10 cellular contexts compared by ENCODE assay signal in the genomic region with DNA sequence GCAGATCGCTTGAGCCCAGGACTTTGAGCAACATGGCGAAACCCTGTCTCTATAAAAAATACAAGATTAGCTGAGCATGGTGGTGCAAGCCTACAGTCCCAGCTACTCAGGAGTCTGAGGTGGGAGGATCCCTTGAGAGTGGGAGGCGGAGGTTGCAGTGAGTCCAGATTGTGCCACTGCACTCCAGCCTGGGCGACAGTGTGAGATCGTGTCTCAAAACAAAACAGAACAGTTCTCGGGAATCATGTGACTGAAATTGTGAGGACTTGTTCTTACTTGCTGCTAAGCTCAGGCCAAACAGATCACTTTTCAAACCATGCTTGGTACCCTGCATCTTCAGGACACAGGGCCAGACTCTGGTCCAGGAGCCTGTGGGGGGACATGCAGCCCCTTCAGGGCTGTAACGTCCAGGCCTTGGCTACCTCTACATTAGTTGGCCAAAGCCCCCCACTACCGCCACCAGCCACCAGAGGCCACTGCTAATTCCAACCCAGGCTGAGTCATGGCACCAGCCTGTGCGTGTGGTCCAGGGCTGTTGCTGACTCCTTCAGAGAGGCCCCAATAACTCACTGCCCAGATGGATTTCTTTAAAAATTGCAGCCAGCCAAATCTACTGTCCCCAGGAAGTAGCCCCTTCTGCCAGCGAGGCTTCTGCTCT. TPM values are rescaled to one million over a fixed set of nuclear protein-coding genes. Genes with fewer than 3 reads are reported as not detected.
DNase-seq lines count a peak whose midpoint lies in the region; ATAC-seq and TF ChIP-seq lines count a peak whose summit lies in the region.
"Had no signal": no experiment of that assay in that cellular context is flagged by ENCODE, and none has a peak within 500 bp of the region (broad histone marks: within the 10 kb centered on the region; RNA-seq: fewer than 3 reads in every experiment).

No MANE protein-coding gene starts in this region.

- H3K9me3 ChIP-seq in Caco-2 (peaks cover 4% of the 10 kb centered on the region; the same call in 1 of the 2 replicates), mucosa of descending colon (no peaks in the 10 kb centered on the region)

- ATAC-seq in HG02973 (IDR thresholded peaks at IDR 0.05; ENCODE audit: unreplicated experiment) (peak; percentile 69), mucosa of descending colon (peak; percentile 48), HG03196 (IDR thresholded peaks at IDR 0.05; ENCODE audit: unreplicated experiment) (no peak), GM21390 (IDR thresholded peaks at IDR 0.05; ENCODE audit: unreplicated experiment) (no peak)

- CTCF ChIA-PET in Caco-2 (lab: Charles Lee), result interaction anchor here (0.8 kb wide), 1 partner anchor 151 kb away, joined by 3 read pairs; no protein-coding TSS in a partner anchor

- TF ChIP-seq CTCF in Caco-2 (IDR thresholded peaks at IDR 0.05; ENCODE audit: insufficient read depth in 1 of 2, low read depth in 1 of 2, low read length in 1 of 2, severe bottlenecking in 1 of 2, unreplicated experiment in 1 of 2) (peak; percentile 52 to 75), choroid plexus epithelial cell (conservative IDR thresholded peaks at IDR 0.05; ENCODE audit: low read depth, low read length) (peak; percentile 85), mucosa of descending colon (IDR thresholded peaks at IDR 0.05) (no peak)

- H3K36me3 Mint-ChIP-seq in Caco-2 (ENCODE audit: insufficient read depth, unreplicated experiment), result no peaks in the 10 kb centered on the region
- H3K36me3 Mint-ChIP-seq: immature natural killer cell had no signal

- H3K27ac Mint-ChIP-seq in Caco-2 (ENCODE audit: unreplicated experiment), result no peak overlapping the region
- H3K27ac Mint-ChIP-seq: IgD-negative memory B cell, immature natural killer cell had no signal

- no TSS peak for BruUV-seq in Caco-2 (replicated peaks; lab: Mats Ljungman, UMichigan)

- H3K36me3 ChIP-seq in Caco-2 (ENCODE audit: control insufficient read depth, insufficient read depth, low read length), result no peaks in the 10 kb centered on the region
- H3K36me3 ChIP-seq in mucosa of descending colon (ENCODE audit: low read depth), result no peaks in the 10 kb centered on the region

- intact Hi-C loops in Caco-2 (cut with micrococcal nuclease; ENCODE audit: unreplicated experiment) (no loop called here), mucosa of descending colon (cut with DNase I, micrococcal nuclease) (no loop called here)

- no peaks in the 10 kb centered on the region for H3K4me1 Mint-ChIP-seq in Caco-2 (ENCODE audit: low read depth, unreplicated experiment)
- H3K4me1 Mint-ChIP-seq: immature natural killer cell had no signal

- no peaks in the 10 kb centered on the region for H3K27me3 Mint-ChIP-seq in Caco-2 (ENCODE audit: insufficient read depth, unreplicated experiment)

- peak in 1 of 2 experiments; percentile 61 for DNase-seq in Caco-2
- DNase-seq in SW480 (ENCODE audit: low spot score), result peak; percentile 47
- peak; percentile 74 for DNase-seq in choroid plexus epithelial cell (ENCODE audit: low read depth)
- peak in 2 of 3 donors; percentile 13 to 29 for DNase-seq in mucosa of descending colon
- DNase-seq in NCI-H510A treated with DMSO at 0.1 percent for 48 hours (lab: John Stamatoyannopoulos, UW), result no peak

- H3K9me3 Mint-ChIP-seq in Caco-2 (ENCODE audit: unreplicated experiment), result peaks cover 9% of the 10 kb centered on the region

- no peak overlapping the region for H3K4me3 Mint-ChIP-seq in Caco-2 (ENCODE audit: unreplicated experiment)
- H3K4me3 Mint-ChIP-seq: immature natural killer cell had no signal

- POLR2A ChIA-PET in Caco-2 (lab: Charles Lee), result no interaction called here

- H3K27me3 ChIP-seq in Caco-2 (replicated peaks; ENCODE audit: control insufficient read depth, insufficient read depth, low read length), result no peaks in the 10 kb centered on the region

- H3K4me3 ChIP-seq in Caco-2 (ENCODE audit: low read depth, low read length) (no peak overlapping the region), choroid plexus epithelial cell (ENCODE audit: low read depth, low read length) (no peak overlapping the region), mucosa of descending colon (no peak overlapping the region)

- H3K4me1 ChIP-seq in Caco-2, result no peaks in the 10 kb centered on the region
- H3K4me1 ChIP-seq in mucosa of descending colon (ENCODE audit: low read depth), result no peaks in the 10 kb centered on the region

RNA-seq across cellular contexts. Expression of gene SYNDIG1L, which starts 33.4 kb away (rescaled TPM):
- total RNA-seq in Caco-2 (2022), result 0.29 TPM in 1 of 2 replicates, not detected in the other
- under 1 TPM in 2 of 3 donors, not detected in 1; 0.14 to 0.22 TPM for total RNA-seq in mucosa of descending colon

RNA-seq across cellular contexts. Expression of gene NPC2, which starts 33.7 kb away (rescaled TPM):
- total RNA-seq in Caco-2 (2022) (242 and 291 TPM in 2 replicates), mucosa of descending colon (100 to 1,000 TPM; 150 to 212 (median 168) TPM)

RNA-seq across cellular contexts. Expression of gene ISCA2, which starts 34.1 kb away (rescaled TPM):
- total RNA-seq in Caco-2 (2022), result 28.5 and 33.0 TPM in 2 replicates
- total RNA-seq in mucosa of descending colon, result 10 to 100 TPM; 22.4 to 36.1 (median 30.0) TPM

Comparison
In these comparisons a context has a peak if more than half of its experiments do, and no peak if none do; other contexts are left out.
1. ATAC-seq: peak in HG02973 (single experiment) and mucosa of descending colon (single experiment); none in HG03196 (single experiment) and GM21390 (single experiment).